ENCODE assay signal across 20 cellular contexts in the genomic region with DNA sequence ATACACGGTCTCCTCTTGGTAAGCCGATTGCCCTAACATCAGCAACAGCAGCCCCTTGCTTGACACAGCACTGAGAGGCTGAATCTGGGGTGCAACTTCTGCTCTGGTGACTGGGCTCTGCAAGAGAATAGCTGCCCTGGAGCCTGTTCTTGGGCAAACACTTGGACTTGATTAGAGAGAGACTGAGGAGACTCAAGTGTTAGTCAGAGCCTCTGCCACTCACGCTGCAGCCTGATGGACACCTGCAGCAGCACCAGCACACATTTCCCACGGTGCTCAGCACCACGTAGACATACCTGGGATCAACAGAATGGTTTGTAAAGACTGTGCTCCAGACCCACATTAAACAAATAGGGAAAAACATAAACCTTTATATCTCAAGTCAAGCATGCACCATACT.
"Had no signal": no experiment of that assay in that cellular context is flagged by ENCODE, and none has a peak within 500 bp of the region (broad histone marks: within the 10 kb centered on the region; RNA-seq: fewer than 3 reads in every experiment).

No MANE protein-coding gene starts in this region.

- H3K4me3 Mint-ChIP-seq: immature natural killer cell; naive thymus-derived CD8-positive, alpha-beta T cell; type B pancreatic cell had no signal

- H3K9me3 ChIP-seq: heart right ventricle, mucosa of descending colon, neutrophil, psoas muscle, spleen, stomach, thoracic aorta, uterus had no signal

- H3K36me3 ChIP-seq: neutrophil, uterus had no signal

- DNase-seq: effector memory CD4-positive, alpha-beta T cell; foreskin melanocyte; heart right ventricle; immature natural killer cell; mucosa of descending colon; naive thymus-derived CD8-positive, alpha-beta T cell; psoas muscle; retina; spleen; stimulated activated CD4-positive, alpha-beta T cell treated with anti-CD3 and anti-CD28 coated beads, Interleukin-15, amount 100 ng/mL, for 24 hours; stimulated activated CD4-positive, alpha-beta T cell treated with anti-CD3 and anti-CD28 coated beads, Interleukin-2, amount 100 ng/mL, for 24 hours; stimulated activated CD4-positive, alpha-beta T cell treated with anti-CD3 and anti-CD28 coated beads, Interleukin-4, amount 100 ng/mL, for 4 hours; stimulated activated naive CD4-positive, alpha-beta T cell; stomach; substantia nigra; uterus had no signal

- H3K27me3 Mint-ChIP-seq: type B pancreatic cell had no signal

- H3K4me1 ChIP-seq: psoas muscle, stomach, uterus had no signal

- H3K27me3 ChIP-seq: heart right ventricle, spleen, stomach, uterus had no signal

- H3K4me3 ChIP-seq: heart right ventricle, mucosa of descending colon, psoas muscle, spleen, stomach, thoracic aorta, uterus had no signal

- H3K9me3 Mint-ChIP-seq: immature natural killer cell; naive thymus-derived CD8-positive, alpha-beta T cell; type B pancreatic cell had no signal

- H3K27ac Mint-ChIP-seq: immature natural killer cell; naive thymus-derived CD8-positive, alpha-beta T cell; type B pancreatic cell had no signal

- H3K36me3 Mint-ChIP-seq: immature natural killer cell; naive thymus-derived CD8-positive, alpha-beta T cell; type B pancreatic cell had no signal

- ATAC-seq: heart right ventricle; mucosa of descending colon; naive thymus-derived CD8-positive, alpha-beta T cell; psoas muscle; sciatic nerve had no signal

- H3K27ac ChIP-seq: heart right ventricle, neutrophil, psoas muscle, spleen, stomach, thoracic aorta, uterus had no signal
